In the genomic region with DNA sequence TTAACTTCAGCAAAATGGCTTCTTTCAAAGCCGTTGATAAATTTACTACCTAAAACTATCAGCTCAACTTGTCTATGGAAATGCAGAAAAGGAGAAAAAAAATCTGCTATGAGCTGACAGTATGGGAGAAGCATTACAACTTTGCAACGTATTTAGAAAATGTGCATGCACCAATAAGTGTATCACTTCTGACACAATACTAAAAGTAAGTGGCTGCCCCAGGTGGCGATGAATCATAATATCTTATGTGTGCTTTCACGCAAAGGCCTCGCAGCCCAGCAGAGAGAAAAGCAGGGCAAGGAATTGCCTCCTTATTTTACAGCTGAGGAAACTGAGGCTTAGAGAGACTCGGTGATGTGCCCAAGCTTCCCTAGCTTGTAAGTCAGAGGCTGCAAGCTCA, we compare ENCODE assay signal across 25 cellular contexts.
"Had no signal": no experiment of that assay in that cellular context is flagged by ENCODE, and none has a peak within 500 bp of the region (broad histone marks: within the 10 kb centered on the region; RNA-seq: fewer than 3 reads in every experiment).

No MANE protein-coding gene starts in this region.

- DNase-seq: hypothalamus; immature natural killer cell; kidney; left colon; left lung; lower lobe of right lung; mucosa of descending colon; naive thymus-derived CD4-positive, alpha-beta T cell; ovary; retina; right cardiac atrium; stimulated activated CD4-positive, alpha-beta T cell treated with anti-CD3 and anti-CD28 coated beads, Interleukin-12 subunit alpha, Interleukin-12 subunit beta, amount 100 ng/mL, for 4 hours; stimulated activated CD4-positive, alpha-beta T cell treated with anti-CD3 and anti-CD28 coated beads, Interleukin-15, amount 100 ng/mL, for 24 hours; stimulated activated CD4-positive, alpha-beta T cell treated with anti-CD3 and anti-CD28 coated beads, Interleukin-2, amount 100 ng/mL, for 24 hours; stimulated activated CD4-positive, alpha-beta T cell treated with anti-CD3 and anti-CD28 coated beads, Interleukin-4, amount 100 ng/mL, for 1 hour; stimulated activated naive B cell treated with anti-CD40 and anti-IgM and Interleukin-4, amounts not matched to agents 10 μg/mL and 1 μg/mL and 100 μg/mL, for 72 hours; stimulated activated naive CD8-positive, alpha-beta T cell treated with anti-CD3 and anti-CD28 coated beads, Interleukin-15, Interleukin-2, amounts not matched to agents 100 U/mL and 50 U/mL, for 24 hours; stomach; testis; thyroid gland; transverse colon; uterus had no signal

- ATAC-seq: left colon; left lung; lower lobe of right lung; mucosa of descending colon; naive thymus-derived CD4-positive, alpha-beta T cell; natural killer cell treated with Interleukin-12 subunit alpha and Interleukin-12 subunit beta and Interleukin-15 and Interleukin-18, amount 100 ng/mL, for 72 hours; right cardiac atrium; sciatic nerve; stimulated activated naive B cell treated with anti-CD40 and anti-IgM and Interleukin-4, amounts not matched to agents 10 μg/mL and 1 μg/mL and 100 μg/mL, for 72 hours; stimulated activated naive CD8-positive, alpha-beta T cell treated with anti-CD3 and anti-CD28 coated beads, Interleukin-15, Interleukin-2, amounts not matched to agents 100 U/mL and 50 U/mL, for 24 hours had no signal

- H3K4me3 ChIP-seq: left lung, lower lobe of right lung, mucosa of descending colon, ovary, skin epidermis, stomach, testis, thyroid gland, transverse colon, uterus had no signal
